1 cellular context compared by ENCODE assay signal in genomic region chr3:33113772-33114621, GRCh38.
A peak's percentile ranks its signal among the peaks of the same experiment; 100 is the strongest.
TF ChIP-seq lines count a peak whose summit lies in the region.

Gene CRTAP (plus strand): TSS chr3:33114014. CDS start chr3:33114078, 64 bp downstream.

TF ChIP-seq in HepG2, 621 proteins besides CTCF, POLR2A, EP300 and RAD21 (continued from another document and continues in another):
- TF ChIP-seq AHDC1 (CRISPR knock-in tag; IDR thresholded peaks at IDR 0.05; ENCODE audit: borderline replicate concordance) (no peak), ZNF414 (CRISPR knock-in tag; IDR thresholded peaks at IDR 0.05) (0 out of 2 replicates have a peak, but pooled peaks have one; percentile 55), XBP1 (CRISPR knock-in tag; IDR thresholded peaks at IDR 0.05) (no peak), NFYC (CRISPR knock-in tag; IDR thresholded peaks at IDR 0.05) (no peak), ZNF441 (CRISPR knock-in tag; IDR thresholded peaks at IDR 0.05; ENCODE audit: borderline replicate concordance) (0 out of 2 replicates have a peak, but pooled peaks have one; percentile 27), SMYD3 (CRISPR knock-in tag; IDR thresholded peaks at IDR 0.05) (no peak), ZNF329 (CRISPR knock-in tag; IDR thresholded peaks at IDR 0.05; ENCODE audit: low read depth) (no peak), NKX3-1 (CRISPR knock-in tag; IDR thresholded peaks at IDR 0.05) (no peak; the same call in 1 of the 2 replicates), THAP9 (CRISPR knock-in tag; IDR thresholded peaks at IDR 0.05; ENCODE audit: borderline replicate concordance) (no peak), ZNF879 (CRISPR knock-in tag; IDR thresholded peaks at IDR 0.05) (no peak), FUBP1 (CRISPR knock-in tag; IDR thresholded peaks at IDR 0.05; ENCODE audit: borderline replicate concordance) (no peak), TGIF2 (CRISPR knock-in tag; IDR thresholded peaks at IDR 0.05) (peak; percentile 86), ADNP (CRISPR knock-in tag; IDR thresholded peaks at IDR 0.05) (no peak), ZNF576 (CRISPR knock-in tag; IDR thresholded peaks at IDR 0.05) (no peak), ZNF776 (CRISPR knock-in tag; IDR thresholded peaks at IDR 0.05) (no peak; the same call in 1 of the 2 replicates), TP53 (CRISPR knock-in tag; conservative IDR thresholded peaks at IDR 0.05) (no peak), THYN1 (CRISPR knock-in tag; IDR thresholded peaks at IDR 0.05; ENCODE audit: borderline replicate concordance, low read depth) (no peak), DNMT3B (CRISPR knock-in tag; conservative IDR thresholded peaks at IDR 0.05) (no peak), HBP1 (CRISPR knock-in tag; IDR thresholded peaks at IDR 0.05; ENCODE audit: low read depth) (0 out of 2 replicates have a peak, but pooled peaks have one; percentile 14), EHMT2 (IDR thresholded peaks at IDR 0.05; ENCODE audit: borderline replicate concordance, low read depth, low read length) (no peak), ZNF609 (CRISPR knock-in tag; IDR thresholded peaks at IDR 0.05; ENCODE audit: borderline replicate concordance) (no peak; the same call in 1 of the 2 replicates), CENPBD1 (CRISPR knock-in tag; IDR thresholded peaks at IDR 0.05; ENCODE audit: borderline replicate concordance, low read depth) (no peak; the same call in 1 of the 2 replicates), ZNF331 (CRISPR knock-in tag; IDR thresholded peaks at IDR 0.05) (peak; percentile 58; the same call in 1 of the 2 replicates), PTBP1 (IDR thresholded peaks at IDR 0.05; ENCODE audit: low read depth, low read length, poor library complexity, severe bottlenecking) (no peak), TBX3 (IDR thresholded peaks at IDR 0.05; ENCODE audit: borderline replicate concordance) (no peak), ZNF607 (CRISPR knock-in tag; IDR thresholded peaks at IDR 0.05; ENCODE audit: borderline replicate concordance) (peak; percentile 88), ZSCAN30 (CRISPR knock-in tag; IDR thresholded peaks at IDR 0.05) (no peak), GLMP (CRISPR knock-in tag; IDR thresholded peaks at IDR 0.05; ENCODE audit: borderline replicate concordance) (no peak), ZNF234 (CRISPR knock-in tag; conservative IDR thresholded peaks at IDR 0.05) (peak; percentile 63), RORA (CRISPR knock-in tag; IDR thresholded peaks at IDR 0.05) (no peak), TFE3 (CRISPR knock-in tag; IDR thresholded peaks at IDR 0.05) (no peak), SAP130 (CRISPR knock-in tag; IDR thresholded peaks at IDR 0.05; ENCODE audit: low read depth) (peak; percentile 70), MED1 (CRISPR knock-in tag; IDR thresholded peaks at IDR 0.05) (no peak; the same call in 1 of the 2 replicates), SMAD3 (CRISPR knock-in tag; IDR thresholded peaks at IDR 0.05) (no peak), HDAC2 (CRISPR knock-in tag; IDR thresholded peaks at IDR 0.05) (no peak), HOXA3 (CRISPR knock-in tag; IDR thresholded peaks at IDR 0.05) (peak; percentile 66; the same call in 1 of the 2 replicates), ZNF605 (CRISPR knock-in tag; IDR thresholded peaks at IDR 0.05) (0 out of 2 replicates have a peak, but pooled peaks have one; percentile 41), ZNF740 (CRISPR knock-in tag; IDR thresholded peaks at IDR 0.05) (no peak)
